Comparison of ENCODE assay signal across 9 cellular contexts in the genomic region with DNA sequence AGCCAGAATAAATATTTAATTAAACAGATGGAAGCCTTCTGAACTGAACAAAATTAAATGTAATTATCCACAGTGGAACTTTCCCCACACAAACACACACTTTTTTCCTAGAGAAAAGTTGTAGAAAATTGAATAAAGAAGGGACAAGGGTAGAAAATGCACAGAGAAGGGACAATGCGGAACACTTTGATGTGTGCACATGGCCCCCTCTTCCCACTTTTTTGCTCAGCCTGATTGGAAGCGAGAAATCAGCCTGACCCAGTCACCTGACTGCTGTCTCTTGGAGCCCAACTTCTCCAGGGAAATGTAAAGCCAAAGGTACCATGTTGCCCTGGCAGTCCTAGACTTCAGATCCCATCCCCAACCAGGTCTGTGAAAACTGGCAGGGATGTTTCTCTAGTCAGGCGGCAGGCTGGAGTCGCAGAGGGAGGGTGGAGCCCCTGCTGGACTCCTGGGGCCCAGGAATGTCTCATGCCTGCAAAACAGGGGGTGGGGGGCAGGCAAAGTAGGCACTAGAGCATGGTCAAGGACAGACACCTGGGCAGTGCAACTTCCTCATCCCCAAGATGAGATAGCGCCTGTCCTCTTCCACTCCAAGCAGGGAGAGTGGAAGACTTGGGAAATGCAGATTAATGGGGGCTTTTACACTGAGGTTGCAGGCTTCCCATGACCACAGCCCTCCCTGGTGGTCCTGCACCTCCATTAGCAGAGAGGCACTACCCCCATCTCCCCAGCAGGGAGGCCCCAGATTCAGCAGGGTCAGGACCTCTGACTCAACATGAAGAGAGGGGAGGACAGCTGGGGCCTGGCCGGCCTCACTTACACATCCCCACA. TPM values are rescaled to one million over a fixed set of nuclear protein-coding genes. Genes with fewer than 3 reads are reported as not detected.
A peak's percentile ranks its signal among the peaks of the same experiment; 100 is the strongest.
DNase-seq lines count a peak whose midpoint lies in the region; ATAC-seq and TF ChIP-seq lines count a peak whose summit lies in the region.
"Had no signal": no experiment of that assay in that cellular context is flagged by ENCODE, and none has a peak within 500 bp of the region (broad histone marks: within the 10 kb centered on the region; RNA-seq: fewer than 3 reads in every experiment).

No MANE protein-coding gene starts in this region.

- peaks cover 36% of the 10 kb centered on the region for H3K9me1 ChIP-seq in IMR-90 (ENCODE audit: insufficient read depth, low read length)

- H3K4ac ChIP-seq in IMR-90 (ENCODE audit: low read depth, low read length) (peak overlapping the region; percentile 83), mesendoderm (ENCODE audit: low read depth, low read length) (no peak overlapping the region)

- H4K8ac ChIP-seq in IMR-90 (ENCODE audit: low read depth in 2 of 2, low read length in 2 of 2) (peak overlapping the region in 1 of 2 experiments; percentile 65; a peak in 2 of 4 replicates), mesendoderm (ENCODE audit: low read depth, low read length) (no peak overlapping the region)

- H4K91ac ChIP-seq in IMR-90 (ENCODE audit: insufficient read depth, low read depth, low read length), result peak overlapping the region; percentile 89

- H4K5ac ChIP-seq in IMR-90 (ENCODE audit: low read depth, low read length) (peak overlapping the region; percentile 40), mesendoderm (ENCODE audit: low read length) (no peak overlapping the region)

- H3K4me3 ChIP-seq in IMR-90 (ENCODE audit: insufficient read depth, low read depth, low read length) (peak overlapping the region; percentile 12), breast epithelium (peak overlapping the region; percentile 74 to 96 (median 86)), mesendoderm (ENCODE audit: low read length) (no peak overlapping the region), vagina (peak overlapping the region; percentile 67 to 97)

- H3K4me1 ChIP-seq in IMR-90 (ENCODE audit: control insufficient read depth, insufficient read depth, low read length), result peaks cover 31% of the 10 kb centered on the region
- H3K4me1 ChIP-seq in breast epithelium, result peaks cover 6 to 18% of the 10 kb centered on the region in 2 donors
- H3K4me1 ChIP-seq in mesendoderm (ENCODE audit: control insufficient read depth, low read depth, low read length), result peaks cover 27% of the 10 kb centered on the region
- H3K4me1 ChIP-seq in vagina, result peaks cover 47% of the 10 kb centered on the region

- H3K18ac ChIP-seq in IMR-90 (ENCODE audit: low read depth, low read length), result peak overlapping the region; percentile 76
- no peak overlapping the region for H3K18ac ChIP-seq in mesendoderm (ENCODE audit: low read length)

- H2BK120ac ChIP-seq in IMR-90 (ENCODE audit: low read depth, low read length) (peak overlapping the region; percentile 62), mesendoderm (ENCODE audit: low read depth, low read length) (no peak overlapping the region)

- dilution Hi-C loops in IMR-90 (cut with HindIII; ENCODE audit: low sequenced_read_pairs, unreplicated experiment), result no loop called here

- H3K23ac ChIP-seq in IMR-90 (ENCODE audit: low read depth, low read length), result peak overlapping the region; percentile 97
- H3K23ac ChIP-seq in mesendoderm (ENCODE audit: low read length), result no peak overlapping the region

- intact Hi-C loops in IMR-90 (cut with micrococcal nuclease), result no loop called here
- intact Hi-C loops in breast epithelium (cut with DNase I; ENCODE audit: low total_unique reads), result no loop called here
- intact Hi-C loops in vagina (cut with DNase I), result no loop called here

- H3K27me3 ChIP-seq in IMR-90 (ENCODE audit: control insufficient read depth, insufficient read depth, low read length) (no peaks in the 10 kb centered on the region), breast epithelium (no peaks in the 10 kb centered on the region), mesendoderm (ENCODE audit: insufficient read depth, low read length, poor library complexity) (no peaks in the 10 kb centered on the region), vagina (no peaks in the 10 kb centered on the region)

- H3K14ac ChIP-seq in IMR-90 (replicated peaks; ENCODE audit: low read depth, low read length), result peak overlapping the region; percentile 82

- TF ChIP-seq CTCF in IMR-90 (conservative IDR thresholded peaks at IDR 0.05; ENCODE audit: low read depth, low read length) (0 out of 2 replicates have a peak, but pooled peaks have one; percentile 22), breast epithelium (IDR thresholded peaks at IDR 0.05) (no peak), vagina (IDR thresholded peaks at IDR 0.05) (no peak)

- H3K56ac ChIP-seq in IMR-90 (ENCODE audit: extremely low read depth, insufficient read depth, low read length) (peak overlapping the region; percentile 36; the same call in 1 of the 2 replicates), mesendoderm (ENCODE audit: low read length) (peak overlapping the region; percentile 56)

- H3K9ac ChIP-seq in IMR-90 (ENCODE audit: low read depth, low read length), result peak overlapping the region; percentile 94
- peak overlapping the region; percentile 83 for H3K9ac ChIP-seq in mesendoderm (ENCODE audit: low read length)

- H3K79me2 ChIP-seq in mesendoderm (ENCODE audit: control insufficient read depth, insufficient read depth, low read length), result peaks cover 55% of the 10 kb centered on the region

- peak overlapping the region; percentile 86 for H3K27ac ChIP-seq in IMR-90 (ENCODE audit: insufficient read depth, low read length)
- H3K27ac ChIP-seq in breast epithelium, result peak overlapping the region; percentile 89 to 99
- peak overlapping the region; percentile 28 for H3K27ac ChIP-seq in mesendoderm (ENCODE audit: low read depth, low read length)
- H3K27ac ChIP-seq in vagina, result peak overlapping the region; percentile 96

- H2BK15ac ChIP-seq in IMR-90 (ENCODE audit: low read depth, low read length), result peak overlapping the region; percentile 18; the same call in 1 of the 3 replicates
- no peak overlapping the region for H2BK15ac ChIP-seq in mesendoderm (replicated peaks; ENCODE audit: low read depth)

- no CpG with 5 or more reads among the region's 6 CpGs for WGBS in IMR-90 (ENCODE audit: extremely low coverage in 2 of 2, insufficient read length in 1 of 2), 2 experiments
- no CpG with 5 or more reads among the region's 6 CpGs for WGBS in mesendoderm (ENCODE audit: extremely low coverage, insufficient coverage, low lambda C conversion rate)

- CTCF ChIA-PET in IMR-90 (lab: Yijun Ruan, JAX), result no interaction called here

- BruUV-seq in IMR-90 (replicated peaks; lab: Mats Ljungman, UMichigan), result no TSS peak

- H3K79me1 ChIP-seq in IMR-90 (ENCODE audit: low read depth in 1 of 2, low read length in 2 of 2), result peaks cover 21 to 72% of the 10 kb centered on the region in 2 experiments
- peaks cover 32% of the 10 kb centered on the region for H3K79me1 ChIP-seq in mesendoderm (ENCODE audit: low read length)

- H3K9me3 ChIP-seq in IMR-90 (ENCODE audit: control insufficient read depth, insufficient read depth, low read length) (no peaks in the 10 kb centered on the region), breast epithelium (no peaks in the 10 kb centered on the region), vagina (no peaks in the 10 kb centered on the region)

- POLR2A ChIA-PET in IMR-90 (lab: Charles Lee; ENCODE audit: unreplicated experiment), result interaction anchor here (0.7 kb wide), 1 partner anchor 565 kb away, joined by 3 read pairs; no protein-coding TSS in a partner anchor

- peak; percentile 24 for DNase-seq in ACHN
- DNase-seq in IMR-90, result no peak
- no peak for DNase-seq in breast epithelium (ENCODE audit: low spot score in 2 of 2)
- peak; percentile 66 for DNase-seq in mesendoderm
- no peak for DNase-seq in vagina (ENCODE audit: extremely low spot score in 2 of 2)
- DNase-seq in inferior parietal cortex (ENCODE audit: extremely low spot score), result no peak
- no peak for DNase-seq in NOMO-1 (lab: John Stamatoyannopoulos, UW; ENCODE audit: unreplicated experiment in 2 of 2)

- peak overlapping the region; percentile 69; the same call in 1 of the 2 replicates for H2BK20ac ChIP-seq in IMR-90 (ENCODE audit: low read depth, low read length)

- no peak for TF ChIP-seq RAD21 in IMR-90 (IDR thresholded peaks at IDR 0.05; ENCODE audit: low read length)

- H2AK5ac ChIP-seq in IMR-90 (ENCODE audit: low read depth, low read length) (peak overlapping the region; percentile 94), mesendoderm (ENCODE audit: low read length) (no peak overlapping the region)

- H2AK9ac ChIP-seq in IMR-90 (replicated peaks; ENCODE audit: low read depth, low read length, poor library complexity), result peak overlapping the region; percentile 88

- H4K20me1 ChIP-seq in IMR-90 (ENCODE audit: insufficient read depth, low read length), result peaks cover 67% of the 10 kb centered on the region

- H2BK5ac ChIP-seq in IMR-90 (ENCODE audit: low read depth, low read length, poor library complexity, severe bottlenecking) (peak overlapping the region; percentile 74), mesendoderm (ENCODE audit: low read length) (no peak overlapping the region)

- TF ChIP-seq POLR2A in IMR-90 (IDR thresholded peaks at IDR 0.05; ENCODE audit: low read depth, low read length) (no peak), breast epithelium (IDR thresholded peaks at IDR 0.05) (no peak), vagina (IDR thresholded peaks at IDR 0.05) (no peak)

- H3K36me3 ChIP-seq in IMR-90 (ENCODE audit: control insufficient read depth, insufficient read depth, low read length) (peaks cover 22% of the 10 kb centered on the region), breast epithelium (no peaks in the 10 kb centered on the region), mesendoderm (ENCODE audit: control insufficient read depth, insufficient read depth, low read length) (peaks cover 17% of the 10 kb centered on the region), vagina (peaks cover 0 to 21% of the 10 kb centered on the region in 2 donors)

- peak overlapping the region; percentile 24 for H2AFZ ChIP-seq in IMR-90 (replicated peaks; ENCODE audit: low read length, poor library complexity)

- peak overlapping the region; percentile 96 for H3K4me2 ChIP-seq in IMR-90 (ENCODE audit: low read depth, low read length)
- peak overlapping the region; percentile 99 for H3K4me2 ChIP-seq in mesendoderm (ENCODE audit: low read length)

- in situ Hi-C loops in ACHN (cut with HindIII; ENCODE audit: low pct_ligation_motif_present, low pct_unique_long_range_greater_than_20kb, low sequenced_read_pairs), result no loop called here
- in situ Hi-C loops in IMR-90 (cut with MboI; ENCODE audit: low sequenced_read_pairs), result loop anchor here (10.0 kb wide), 1 partner anchor 63 kb away; the partner anchor contains the start of gene BNIPL

- ATAC-seq in IMR-90 (ENCODE audit: low read depth) (no peak), HG02642 (IDR thresholded peaks at IDR 0.05; ENCODE audit: poor library complexity, unreplicated experiment) (no peak)

RNA-seq across cellular contexts. Expression of gene CERS2, which starts 2.8 kb away (rescaled TPM):
- total RNA-seq in IMR-90 (2012; rRNA removed), result 99.2 and 118 TPM in 2 replicates
- 126 and 127 TPM in 2 replicates for polyA plus RNA-seq in IMR-90 (2012; rRNA removed)
- polyA plus RNA-seq in IMR-90 (2012; cell fraction: cytosol; rRNA removed), result 70.7 and 75.7 TPM in 2 replicates
- 51.7 and 154 TPM in 2 replicates for polyA plus RNA-seq in IMR-90 (2012; cell fraction: nucleus; rRNA removed; ENCODE audit: low replicate concordance)
- 100 to 1,000 TPM; 121 to 131 (median 128) TPM for total RNA-seq in breast epithelium
- polyA plus RNA-seq in mesendoderm (2013, experiment 1 of 2), result 226 TPM
- 224 TPM for polyA plus RNA-seq in mesendoderm (2013, experiment 2 of 2)
- total RNA-seq in vagina, result 86.4 TPM

RNA-seq across cellular contexts. Expression of gene ANXA9, which starts 10.3 kb away (rescaled TPM):
- total RNA-seq in IMR-90 (2012; rRNA removed) (under 0.01 and 0.36 TPM in 2 replicates), breast epithelium (10 to 100 TPM in 1 of 3 donors, 1 to 10 TPM in 1, not detected in 1; 3.6 to 13.0 TPM), vagina (0.49 TPM)
- 0.16 and 0.21 TPM in 2 replicates for polyA plus RNA-seq in IMR-90 (2012; rRNA removed)
- 0.23 and 0.24 TPM in 2 replicates for polyA plus RNA-seq in IMR-90 (2012; cell fraction: cytosol; rRNA removed)
- 0.25 and 0.26 TPM in 2 replicates for polyA plus RNA-seq in IMR-90 (2012; cell fraction: nucleus; rRNA removed; ENCODE audit: low replicate concordance)
- 1.8 TPM for polyA plus RNA-seq in mesendoderm (2013, experiment 1 of 2)
- polyA plus RNA-seq in mesendoderm (2013, experiment 2 of 2), result 1.9 TPM
- total RNA-seq: glomerular endothelial cell had no signal

RNA-seq across cellular contexts. Expression of gene MINDY1, which starts 34.9 kb away (rescaled TPM):
- 5.8 and 6.6 TPM in 2 replicates for total RNA-seq in IMR-90 (2012; rRNA removed)
- 6.6 and 7.3 TPM in 2 replicates for polyA plus RNA-seq in IMR-90 (2012; rRNA removed)
- polyA plus RNA-seq in IMR-90 (2012; cell fraction: cytosol; rRNA removed), result 5.4 and 6.1 TPM in 2 replicates
- 18.8 TPM in 2 replicates for polyA plus RNA-seq in IMR-90 (2012; cell fraction: nucleus; rRNA removed; ENCODE audit: low replicate concordance)
- total RNA-seq in breast epithelium, result 10 to 100 TPM; 26.2 to 33.5 (median 26.5) TPM
- polyA plus RNA-seq in mesendoderm (2013, experiment 1 of 2), result 4.6 TPM
- polyA plus RNA-seq in mesendoderm (2013, experiment 2 of 2), result 4.8 TPM
- 27.0 TPM for total RNA-seq in vagina

RNA-seq across cellular contexts. Expression of gene PRUNE1, which starts 36.4 kb away (rescaled TPM):
- total RNA-seq in IMR-90 (2012; rRNA removed), result 7.9 and 8.6 TPM in 2 replicates
- polyA plus RNA-seq in IMR-90 (2012; rRNA removed), result 9.4 and 9.6 TPM in 2 replicates
- 4.6 and 6.5 TPM in 2 replicates for polyA plus RNA-seq in IMR-90 (2012; cell fraction: cytosol; rRNA removed)
- polyA plus RNA-seq in IMR-90 (2012; cell fraction: nucleus; rRNA removed; ENCODE audit: low replicate concordance), result 3.4 and 9.4 TPM in 2 replicates
- 10 to 100 TPM; 21.6 to 34.1 (median 32.8) TPM for total RNA-seq in breast epithelium
- polyA plus RNA-seq in mesendoderm (2013, experiment 1 of 2), result 23.7 TPM
- 23.8 TPM for polyA plus RNA-seq in mesendoderm (2013, experiment 2 of 2)
- 25.5 TPM for total RNA-seq in vagina

RNA-seq across cellular contexts. Expression of gene SETDB1, which starts 45.6 kb away (rescaled TPM):
- 22.9 and 24.7 TPM in 2 replicates for total RNA-seq in IMR-90 (2012; rRNA removed)
- 16.6 and 18.7 TPM in 2 replicates for polyA plus RNA-seq in IMR-90 (2012; rRNA removed)
- polyA plus RNA-seq in IMR-90 (2012; cell fraction: cytosol; rRNA removed), result 5.0 and 6.3 TPM in 2 replicates
- polyA plus RNA-seq in IMR-90 (2012; cell fraction: nucleus; rRNA removed; ENCODE audit: low replicate concordance), result 24.4 and 71.3 TPM in 2 replicates
- total RNA-seq in breast epithelium, result 10 to 100 TPM; 33.4 to 44.6 (median 41.0) TPM
- 23.4 TPM for polyA plus RNA-seq in mesendoderm (2013, experiment 1 of 2)
- 22.4 TPM for polyA plus RNA-seq in mesendoderm (2013, experiment 2 of 2)
- total RNA-seq in vagina, result 51.1 TPM

Comparison
In these comparisons a context has a peak if more than half of its experiments do, and no peak if none do; other contexts are left out.
1. DNase-seq: peak in ACHN (single experiment) and mesendoderm (single experiment); none in IMR-90 (single experiment), breast epithelium (0 of 2), vagina (0 of 2), inferior parietal cortex (single experiment) and NOMO-1 (0 of 2).
2. H3K27ac ChIP-seq: peak in every context shown above with its lines; median percentile 96 in vagina; 94 in breast epithelium; 86 in IMR-90; 28 in mesendoderm.